Comparison of ENCODE assay signal across 7 cellular contexts in the genomic region with DNA sequence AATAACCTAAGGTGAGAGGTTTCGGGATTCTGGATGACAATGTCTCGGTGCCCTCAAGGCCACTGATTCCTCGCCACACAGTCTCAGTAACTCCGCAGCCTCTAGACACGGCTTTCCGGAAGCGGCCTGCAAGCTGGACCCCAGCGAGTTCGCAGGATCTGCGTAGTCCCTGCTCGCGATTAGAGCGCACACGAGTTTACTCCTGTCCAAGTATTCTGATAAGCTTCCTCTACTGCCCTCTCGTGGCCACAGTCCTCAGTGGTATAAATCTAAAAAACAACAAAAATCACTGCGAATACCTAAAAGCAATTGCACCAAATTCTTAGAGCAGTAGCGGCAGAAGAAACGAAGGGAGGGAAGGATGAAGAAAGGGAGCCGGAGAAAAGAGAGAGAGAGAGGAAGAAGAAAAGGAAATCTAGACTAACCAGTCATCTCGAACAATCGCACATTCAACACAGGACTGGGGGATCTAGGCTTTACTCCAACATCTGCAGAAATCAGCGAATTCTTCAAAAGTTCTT. TPM values are rescaled to one million over a fixed set of nuclear protein-coding genes. Genes with fewer than 3 reads are reported as not detected.
DNase-seq lines count a peak whose midpoint lies in the region; ATAC-seq and TF ChIP-seq lines count a peak whose summit lies in the region.

No MANE protein-coding gene starts in this region.

- H3K9me3 ChIP-seq in spleen = no peaks in the 10 kb centered on the region

- no peak for TF ChIP-seq POLR2A in spleen (IDR thresholded peaks at IDR 0.05)

- DNase-seq in NCI-H2171 (lab: John Stamatoyannopoulos, UW) (peak; percentile 82), caudate nucleus (lab: John Stamatoyannopoulos, UW) (peak in 58 of 61 donors; percentile 22 to 95 (median 68)), inferior parietal cortex (ENCODE audit: extremely low spot score) (peak; percentile 98), spleen (peak; percentile 92)

- intact Hi-C loops in spleen (cut with DNase I; ENCODE audit: low total_unique reads) = loop anchor here (5.0 kb wide), 1 partner anchor 223 kb away; no protein-coding TSS in a partner anchor

- 6 to 8% (median 8%) methylated on average over 22 of the region's 22 CpGs for WGBS in spleen, 5 donors

- H3K27me3 ChIP-seq in spleen (replicated peaks in 1 of 7) = peaks cover 0 to 46% (median 6%) of the 10 kb centered on the region in 7 donors

- peak; percentile 68 for TF ChIP-seq CTCF in WI38 (IDR thresholded peaks at IDR 0.05; ENCODE audit: low read depth, low read length)
- peak; percentile 45 to 90 (median 77) for TF ChIP-seq CTCF in spleen (IDR thresholded peaks at IDR 0.05 in 8 of 11, conservative IDR thresholded peaks at IDR 0.05 in 3 of 11)

- peak overlapping the region; percentile 90 for H3K27ac ChIP-seq in caudate nucleus (ENCODE audit: low read depth, low read length)
- H3K27ac ChIP-seq in spleen = peak overlapping the region; percentile 6 to 90 (median 82)

- ATAC-seq in GM18499 (IDR thresholded peaks at IDR 0.05; ENCODE audit: insufficient read depth, unreplicated experiment) = peak; percentile 61
- ATAC-seq in HG03095 (IDR thresholded peaks at IDR 0.05; ENCODE audit: unreplicated experiment) = peak; percentile 64

- H3K4me3 ChIP-seq in WI38 (ENCODE audit: low read depth, low read length) = peak overlapping the region; percentile 61
- H3K4me3 ChIP-seq in spleen = peak overlapping the region; percentile 60 to 87 (median 70)

- H3K4me1 ChIP-seq in spleen = peaks cover 0 to 42% (median 23%) of the 10 kb centered on the region in 6 donors

- no peaks in the 10 kb centered on the region for H3K36me3 ChIP-seq in spleen

RNA-seq across cellular contexts. Expression of a gene that starts 1.1 kb away (rescaled TPM):
- total RNA-seq in spleen = 10 to 100 TPM in 3 of 7 donors, 1 to 10 TPM in 4; 6.7 to 16.9 (median 8.2) TPM
- polyA plus RNA-seq in spleen = 1 to 10 TPM in 2 of 3 donors, under 1 TPM in 1; 0.93 to 2.1 (median 1.3) TPM

Comparison
In these comparisons a context has a peak if more than half of its experiments do, and no peak if none do; other contexts are left out.
1. Peak in every context shown above with its lines: DNase-seq, ATAC-seq, H3K4me3 ChIP-seq and H3K27ac ChIP-seq.